ENCODE assay signal across 19 cellular contexts in genomic region chr4:25368315-25368714, GRCh38.
"Had no signal": no experiment of that assay in that cellular context is flagged by ENCODE, and none has a peak within 500 bp of the region (broad histone marks: within the 10 kb centered on the region; RNA-seq: fewer than 3 reads in every experiment).

No MANE protein-coding gene starts in this region.

- H3K27me3 ChIP-seq: thyroid gland, upper lobe of right lung had no signal

- H3K27ac ChIP-seq: thyroid gland, upper lobe of right lung had no signal

- ATAC-seq: activated naive CD4-positive, alpha-beta T cell treated with anti-CD3 and anti-CD28 coated beads, Interleukin-2, amount 50 U/mL, for 72 hours; SK-N-SH treated with all-trans-retinoic acid at 6 μM for 48 hours; stimulated activated naive CD8-positive, alpha-beta T cell treated with anti-CD3 and anti-CD28 coated beads, Interleukin-15, Interleukin-2, amounts not matched to agents 100 U/mL and 50 U/mL, for 24 hours; upper lobe of right lung had no signal

- H3K36me3 ChIP-seq: thyroid gland had no signal

- H3K27me3 Mint-ChIP-seq: memory B cell, naive B cell had no signal

- H3K27ac Mint-ChIP-seq: activated naive CD4-positive, alpha-beta T cell treated with anti-CD3 and anti-CD28 coated beads, Interleukin-2, amount 50 U/mL, for 72 hours; memory B cell; naive B cell had no signal

- H3K9me3 ChIP-seq: thyroid gland, upper lobe of right lung had no signal

- H3K4me3 ChIP-seq: thyroid gland, upper lobe of right lung had no signal

- H3K4me1 Mint-ChIP-seq: memory B cell, naive B cell, neural crest cell had no signal

- H3K9me3 Mint-ChIP-seq: activated naive CD4-positive, alpha-beta T cell treated with anti-CD3 and anti-CD28 coated beads, Interleukin-2, amount 50 U/mL, for 72 hours; memory B cell; naive B cell; neural crest cell had no signal

- H3K36me3 Mint-ChIP-seq: activated naive CD4-positive, alpha-beta T cell treated with anti-CD3 and anti-CD28 coated beads, Interleukin-2, amount 50 U/mL, for 72 hours; naive B cell had no signal

- H3K4me3 Mint-ChIP-seq: memory B cell, naive B cell, neural crest cell had no signal

- DNase-seq: activated CD4-positive, alpha-beta T cell treated with anti-CD3 and anti-CD28 coated beads for 1 hour; activated CD4-positive, alpha-beta T cell treated with anti-CD3 and anti-CD28 coated beads, Interleukin-2, amount 50 U/mL, for 1 hour; activated gamma-delta T cell treated with Interleukin-2 at 50 U/mL for 16 hours; activated T-cell treated with anti-CD3 and anti-CD28 coated beads, Interleukin-2, amount 50 U/mL, for 1 hour; amniotic stem cell; foreskin melanocyte; glutamatergic neuron; hypothalamus; naive B cell; occipital lobe; retina; stimulated activated CD4-positive, alpha-beta T cell treated with anti-CD3 and anti-CD28 coated beads, Interleukin-4, amount 100 ng/mL, for 4 hours; stimulated activated naive CD8-positive, alpha-beta T cell treated with anti-CD3 and anti-CD28 coated beads, Interleukin-15, Interleukin-2, amounts not matched to agents 100 U/mL and 50 U/mL, for 24 hours; thyroid gland; upper lobe of right lung had no signal

- H3K4me1 ChIP-seq: thyroid gland, upper lobe of right lung had no signal
